In the genomic region with DNA sequence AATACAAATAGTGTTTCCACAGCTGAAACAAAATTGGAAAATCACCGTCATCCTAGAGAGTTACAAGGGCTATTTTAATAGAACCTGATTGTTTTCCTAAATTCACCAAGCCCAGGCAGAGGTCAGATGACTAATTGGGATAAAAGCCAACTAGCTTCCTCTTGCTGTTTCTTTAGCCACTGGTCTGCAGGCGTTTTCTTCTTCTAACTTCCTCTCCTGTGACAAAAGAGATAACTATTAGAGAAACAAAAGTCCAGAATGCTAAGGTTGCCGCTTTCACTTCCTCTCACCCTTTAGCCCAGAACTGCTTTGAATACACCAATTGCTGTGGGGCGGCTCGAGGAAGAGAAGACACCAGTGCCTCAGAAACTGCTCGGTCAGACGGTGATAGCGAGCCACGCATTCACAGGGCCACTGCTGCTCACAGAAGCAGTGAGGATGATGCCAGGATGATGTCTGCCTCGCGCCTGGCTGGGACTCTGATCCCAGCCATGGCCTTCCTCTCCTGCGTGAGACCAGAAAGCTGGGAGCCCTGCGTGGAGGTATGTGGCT, we compare ENCODE assay signal across 8 cellular contexts.
DNase-seq lines count a peak whose midpoint lies in the region; ATAC-seq and TF ChIP-seq lines count a peak whose summit lies in the region.

A gene (plus strand): TSS at position 380 of the 552 bp plus-strand sequence. CDS start 70 bp downstream, at position 450.

- peaks cover 15% of the 10 kb centered on the region for H3K4me1 ChIP-seq in neuron (ENCODE audit: insufficient read depth, low read length)

- H3K36me3 ChIP-seq in neuron (ENCODE audit: insufficient read depth, low read length) = no peaks in the 10 kb centered on the region

- DNase-seq in AG08395 (ENCODE audit: low spot score) (peak; percentile 73), SKM-1 (lab: John Stamatoyannopoulos, UW; ENCODE audit: unreplicated experiment) (peak; percentile 95), fibroblast of peridontal ligament (ENCODE audit: extremely low read depth) (peak; percentile 4), DMS79 (lab: John Stamatoyannopoulos, UW) (no peak), NCI-H1694 treated with DMSO at 0.1 percent for 48 hours (lab: John Stamatoyannopoulos, UW) (no peak)

- peak within 1 kb of the TSS; percentile 11 for H3K4me3 ChIP-seq in neuron (ENCODE audit: low read length)

- peak within 1 kb of the TSS; percentile 80 for H2AFZ ChIP-seq in neuron (ENCODE audit: low read depth, low read length)

- ATAC-seq in HG03175 (IDR thresholded peaks at IDR 0.05; ENCODE audit: unreplicated experiment) = peak; percentile 100

- H3K9me3 ChIP-seq in neuron (ENCODE audit: low read length) = no peaks in the 10 kb centered on the region

- peak; percentile 71 for TF ChIP-seq POLR2A in GM19099 (IDR thresholded peaks at IDR 0.05; ENCODE audit: extremely low read depth, insufficient read length, low read depth)

- H3K27me3 ChIP-seq in neuron (ENCODE audit: insufficient read depth, low read length) = no peaks in the 10 kb centered on the region

Comparison
In these comparisons a context has a peak if more than half of its experiments do, and no peak if none do; other contexts are left out.
1. DNase-seq: peak in AG08395 (single experiment), SKM-1 (single experiment) and fibroblast of peridontal ligament (single experiment); none in DMS79 (single experiment) and NCI-H1694 treated with DMSO at 0.1 percent for 48 hours (single experiment).